Comparison of ENCODE assay signal across 17 cellular contexts in genomic region chr1:198730952-198731351, GRCh38.
"Had no signal": no experiment of that assay in that cellular context is flagged by ENCODE, and none has a peak within 500 bp of the region (broad histone marks: within the 10 kb centered on the region; RNA-seq: fewer than 3 reads in every experiment).

No MANE protein-coding gene starts in this region.

- H3K4me3 ChIP-seq: dorsolateral prefrontal cortex, lower lobe of right lung, transverse colon, uterus had no signal

- H3K4me3 Mint-ChIP-seq: stimulated activated naive CD8-positive, alpha-beta T cell treated with anti-CD3 and anti-CD28 coated beads, Interleukin-15, Interleukin-2, amounts not matched to agents 100 ng/mL and 50 ng/mL, for 24 hours had no signal

- H3K27me3 Mint-ChIP-seq: stimulated activated naive CD8-positive, alpha-beta T cell treated with anti-CD3 and anti-CD28 coated beads, Interleukin-15, Interleukin-2, amounts not matched to agents 100 ng/mL and 50 ng/mL, for 24 hours had no signal

- H3K9me3 Mint-ChIP-seq: activated naive CD4-positive, alpha-beta T cell treated with anti-CD3 and anti-CD28 coated beads, Interleukin-2, amount 50 U/mL, for 72 hours had no signal

- DNase-seq: activated CD4-positive, alpha-beta T cell treated with anti-CD3 and anti-CD28 coated beads for 1 hour; activated effector memory CD4-positive, alpha-beta T cell treated with anti-CD3 and anti-CD28 coated beads, Interleukin-2, amount 50 U/mL, for 16 hours; amygdala; dorsolateral prefrontal cortex; foreskin keratinocyte; hypothalamus; lower lobe of right lung; retina; SK-N-SH; stimulated activated CD4-positive, alpha-beta T cell treated with anti-CD3 and anti-CD28 coated beads, Interleukin-12 subunit alpha, Interleukin-12 subunit beta, amount 100 ng/mL, for 4 hours; stimulated activated CD4-positive, alpha-beta T cell treated with anti-CD3 and anti-CD28 coated beads, Interleukin-1b, Interleukin-23, amount 100 ng/mL, for 48 hours; transverse colon; uterus had no signal

- ATAC-seq: activated naive CD4-positive, alpha-beta T cell treated with anti-CD3 and anti-CD28 coated beads, Interleukin-2, amount 50 U/mL, for 72 hours; foreskin keratinocyte; lower lobe of right lung had no signal

- H3K9me2 ChIP-seq: SK-N-SH had no signal

- H3K9me3 ChIP-seq: lower lobe of right lung, SK-N-SH, transverse colon, uterus had no signal

- H3K36me3 ChIP-seq: transverse colon, uterus had no signal

- H3K27me3 ChIP-seq: dorsolateral prefrontal cortex, transverse colon, uterus had no signal

- H3K4me2 ChIP-seq: SK-N-SH had no signal

- H3K27ac ChIP-seq: dorsolateral prefrontal cortex, epithelial cell of prostate, foreskin keratinocyte, lower lobe of right lung, transverse colon, uterus, VCaP had no signal

- H3K4me1 ChIP-seq: foreskin keratinocyte, lower lobe of right lung, transverse colon, uterus had no signal
